Comparison of ENCODE assay signal across 21 cellular contexts in the genomic region with DNA sequence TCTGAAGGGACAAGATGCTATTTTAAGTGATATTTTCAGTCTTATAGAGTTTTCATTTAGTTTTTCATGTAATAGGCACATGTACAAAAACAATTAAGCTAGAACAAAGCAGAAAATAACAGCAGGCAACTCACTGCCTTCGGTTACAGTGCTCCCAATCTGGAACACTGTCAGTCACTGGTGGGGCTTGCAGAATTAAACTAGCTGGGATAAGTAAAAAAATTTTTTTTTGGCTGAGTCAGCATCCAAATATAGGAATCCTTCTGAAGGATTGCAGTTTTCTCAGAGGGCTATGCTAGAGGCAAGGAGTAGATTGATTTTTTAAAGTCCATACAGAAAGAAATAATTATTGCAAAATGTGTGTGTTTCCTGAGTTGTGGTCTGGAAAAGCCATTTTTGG.
"Had no signal": no experiment of that assay in that cellular context is flagged by ENCODE, and none has a peak within 500 bp of the region (broad histone marks: within the 10 kb centered on the region; RNA-seq: fewer than 3 reads in every experiment).

No MANE protein-coding gene starts in this region.

- H3K9me3 ChIP-seq: breast epithelium, gastrocnemius medialis, left ventricle myocardium inferior, neutrophil, ovary, prostate gland, thyroid gland, upper lobe of right lung had no signal

- ATAC-seq: activated T-cell treated with anti-CD3 and anti-CD28 coated beads, Interleukin-2, amount 50 U/mL, for 4 hours; gastrocnemius medialis; natural killer cell treated with Interleukin-12 subunit alpha and Interleukin-12 subunit beta and Interleukin-15 and Interleukin-18, amount 100 ng/mL, for 72 hours; upper lobe of right lung; WTC11 had no signal

- DNase-seq: activated naive CD4-positive, alpha-beta T cell; activated T-cell treated with anti-CD3 and anti-CD28 coated beads, Interleukin-2, amount 50 U/mL, for 4 hours; cerebellar nuclear complex; cortex of kidney; gastrocnemius medialis; hypothalamus; left ventricle myocardium inferior; mammary epithelial cell; midbrain; ovary; stimulated activated CD4-positive, alpha-beta T cell treated with anti-CD3 and anti-CD28 coated beads, Interleukin-12 subunit alpha, Interleukin-12 subunit beta, amount 100 ng/mL, for 4 hours; substantia nigra; T1000; thyroid gland; upper lobe of right lung had no signal

- H3K27ac ChIP-seq: breast epithelium, epithelial cell of prostate, gastrocnemius medialis, left ventricle myocardium inferior, neutrophil, ovary, prostate gland, thyroid gland, upper lobe of right lung had no signal

- H3K27me3 ChIP-seq: breast epithelium, gastrocnemius medialis, neutrophil, ovary, thyroid gland, upper lobe of right lung had no signal

- H3K4me3 ChIP-seq: breast epithelium, gastrocnemius medialis, left ventricle myocardium inferior, ovary, prostate gland, thyroid gland, upper lobe of right lung had no signal

- H3K4me1 ChIP-seq: breast epithelium, gastrocnemius medialis, left ventricle myocardium inferior, prostate gland, upper lobe of right lung had no signal

- H3K36me3 ChIP-seq: breast epithelium, gastrocnemius medialis, left ventricle myocardium inferior, neutrophil, ovary, prostate gland, thyroid gland, upper lobe of right lung had no signal
